Comparison of ENCODE assay signal across 9 cellular contexts in the genomic region with DNA sequence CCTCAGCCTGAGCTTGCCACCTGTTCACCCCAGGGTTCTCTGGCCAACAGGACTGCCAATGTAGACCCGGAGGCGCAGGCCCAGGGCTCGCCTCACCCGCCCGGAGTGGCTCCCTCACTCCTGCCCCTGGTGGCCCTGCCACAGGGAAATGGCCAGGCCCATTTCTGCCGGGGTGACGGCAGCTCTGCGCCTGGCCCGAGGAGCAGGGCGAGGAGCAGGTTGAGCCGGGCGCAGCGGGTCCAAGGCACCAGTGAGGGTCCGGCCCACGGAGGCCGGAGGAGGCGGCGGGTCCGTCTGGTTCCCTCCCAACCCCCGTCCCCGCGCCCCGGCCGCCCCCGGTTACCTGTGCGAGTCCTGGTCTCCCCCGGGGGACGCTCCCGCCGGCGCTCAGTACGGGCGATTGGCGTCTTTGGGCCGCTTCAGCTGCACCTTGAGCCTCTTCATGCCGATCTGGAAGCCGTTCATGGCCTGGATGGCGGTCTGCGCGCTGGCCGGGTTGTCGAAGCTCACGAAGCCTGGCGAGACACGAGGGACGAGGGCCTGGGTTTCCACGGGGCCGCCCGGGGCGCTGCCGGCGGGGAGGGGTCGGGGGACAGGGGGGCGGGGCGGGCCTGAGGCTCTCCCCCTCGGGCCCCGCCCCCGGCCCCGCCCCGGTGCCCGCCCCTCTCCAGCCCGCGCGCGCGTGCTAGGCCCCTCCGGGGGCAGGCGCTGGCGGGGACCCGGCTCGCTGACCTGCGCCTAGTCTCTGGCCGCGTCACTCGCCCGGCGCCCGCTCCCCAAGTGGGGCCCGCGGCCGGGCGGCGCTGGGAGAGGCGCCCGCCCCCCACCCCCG.
DNase-seq lines count a peak whose midpoint lies in the region; ATAC-seq and TF ChIP-seq lines count a peak whose summit lies in the region.
"Had no signal": no experiment of that assay in that cellular context is flagged by ENCODE, and none has a peak within 500 bp of the region (broad histone marks: within the 10 kb centered on the region; RNA-seq: fewer than 3 reads in every experiment).

No MANE protein-coding gene starts in this region.

- no peaks in the 10 kb centered on the region for H3K9me3 ChIP-seq in aorta (ENCODE audit: control insufficient read depth, low read length)

- TF ChIP-seq CTCF in WTC11 (IDR thresholded peaks at IDR 0.05) = no peak

- no peak overlapping the region for H3K27ac ChIP-seq in aorta (ENCODE audit: low read depth in 1 of 2, low read length in 2 of 2)

- POLR2A ChIA-PET in WTC11 (lab: Charles Lee) = no interaction called here

- peak overlapping the region; percentile 55 for H3K4me3 Mint-ChIP-seq in activated naive CD8-positive, alpha-beta T cell treated with anti-CD3 and anti-CD28 coated beads for 36 hours
- H3K4me3 Mint-ChIP-seq in activated naive CD8-positive, alpha-beta T cell treated with anti-CD3 and anti-CD28 coated beads, Interleukin-2, amount 50 U/mL, for 24 hours = no peak overlapping the region
- H3K4me3 Mint-ChIP-seq in WTC11 = peak overlapping the region; percentile 66

- no peaks in the 10 kb centered on the region for H3K36me3 ChIP-seq in aorta (ENCODE audit: control insufficient read depth in 1 of 2, insufficient read depth in 2 of 2, low read length in 1 of 2)

- H3K4me1 Mint-ChIP-seq in activated naive CD8-positive, alpha-beta T cell treated with anti-CD3 and anti-CD28 coated beads for 36 hours = peaks cover 2% of the 10 kb centered on the region
- peaks cover 8% of the 10 kb centered on the region for H3K4me1 Mint-ChIP-seq in activated naive CD8-positive, alpha-beta T cell treated with anti-CD3 and anti-CD28 coated beads, Interleukin-2, amount 50 U/mL, for 24 hours
- peaks cover 13% of the 10 kb centered on the region for H3K4me1 Mint-ChIP-seq in WTC11

- no peaks in the 10 kb centered on the region for H3K4me1 ChIP-seq in aorta (ENCODE audit: control insufficient read depth in 1 of 2, insufficient read depth in 2 of 2, low read length in 2 of 2)

- WGBS in aorta, 2 donors = 6 to 10% methylated on average over 45 to 86 of the region's 86 CpGs

- no peaks in the 10 kb centered on the region for H3K36me3 Mint-ChIP-seq in activated naive CD8-positive, alpha-beta T cell treated with anti-CD3 and anti-CD28 coated beads for 36 hours
- no peaks in the 10 kb centered on the region for H3K36me3 Mint-ChIP-seq in activated naive CD8-positive, alpha-beta T cell treated with anti-CD3 and anti-CD28 coated beads, Interleukin-2, amount 50 U/mL, for 24 hours (ENCODE audit: low read depth)
- H3K36me3 Mint-ChIP-seq in WTC11 = no peaks in the 10 kb centered on the region

- no peak for ATAC-seq in activated naive CD8-positive, alpha-beta T cell treated with anti-CD3 and anti-CD28 coated beads, Interleukin-2, amount 50 U/mL, for 24 hours
- ATAC-seq in WTC11 (peak; percentile 79), left lobe of liver (peak; percentile 66), aorta (ENCODE audit: low FRiP score) (no peak), HG02938 (IDR thresholded peaks at IDR 0.05; ENCODE audit: unreplicated experiment) (no peak)

- H3K27me3 Mint-ChIP-seq in activated naive CD8-positive, alpha-beta T cell treated with anti-CD3 and anti-CD28 coated beads for 36 hours = peaks cover 54% of the 10 kb centered on the region
- H3K27me3 Mint-ChIP-seq in activated naive CD8-positive, alpha-beta T cell treated with anti-CD3 and anti-CD28 coated beads, Interleukin-2, amount 50 U/mL, for 24 hours = peaks cover 52% of the 10 kb centered on the region
- H3K27me3 Mint-ChIP-seq in WTC11 (ENCODE audit: low read depth) = peaks cover 74% of the 10 kb centered on the region

- no peak overlapping the region for H3K27ac Mint-ChIP-seq in activated naive CD8-positive, alpha-beta T cell treated with anti-CD3 and anti-CD28 coated beads for 36 hours
- no peak overlapping the region for H3K27ac Mint-ChIP-seq in activated naive CD8-positive, alpha-beta T cell treated with anti-CD3 and anti-CD28 coated beads, Interleukin-2, amount 50 U/mL, for 24 hours
- H3K27ac Mint-ChIP-seq in WTC11 = no peak overlapping the region
- H3K27ac Mint-ChIP-seq: stimulated activated naive CD8-positive, alpha-beta T cell treated with anti-CD3 and anti-CD28 coated beads, Interleukin-15, Interleukin-2, amounts not matched to agents 100 ng/mL and 50 ng/mL, for 24 hours had no signal

- peak overlapping the region; percentile 4 to 39 for H3K4me3 ChIP-seq in aorta (ENCODE audit: low read length in 2 of 2)

- peak; percentile 14 for DNase-seq in activated naive CD8-positive, alpha-beta T cell treated with anti-CD3 and anti-CD28 coated beads for 36 hours
- DNase-seq in activated naive CD8-positive, alpha-beta T cell treated with anti-CD3 and anti-CD28 coated beads, Interleukin-2, amount 50 U/mL, for 24 hours = no peak
- DNase-seq in WTC11 (ENCODE audit: low spot score) = peak; percentile 66
- DNase-seq in left lobe of liver (ENCODE audit: low spot score) = no peak
- no peak for DNase-seq in aorta
- no peak for DNase-seq in NOMO-1 treated with DMSO at 0.1 percent for 48 hours (lab: John Stamatoyannopoulos, UW; ENCODE audit: unreplicated experiment)
- DNase-seq in Ammon's horn (ENCODE audit: low spot score) = no peak

- no peaks in the 10 kb centered on the region for H3K9me3 Mint-ChIP-seq in activated naive CD8-positive, alpha-beta T cell treated with anti-CD3 and anti-CD28 coated beads for 36 hours
- no peaks in the 10 kb centered on the region for H3K9me3 Mint-ChIP-seq in activated naive CD8-positive, alpha-beta T cell treated with anti-CD3 and anti-CD28 coated beads, Interleukin-2, amount 50 U/mL, for 24 hours
- H3K9me3 Mint-ChIP-seq in WTC11 = no peaks in the 10 kb centered on the region
- H3K9me3 Mint-ChIP-seq: stimulated activated naive CD8-positive, alpha-beta T cell treated with anti-CD3 and anti-CD28 coated beads, Interleukin-15, Interleukin-2, amounts not matched to agents 100 ng/mL and 50 ng/mL, for 24 hours had no signal

- H3K27me3 ChIP-seq in aorta (ENCODE audit: control insufficient read depth in 1 of 2, insufficient read depth in 2 of 2, low read length in 1 of 2) = no peaks in the 10 kb centered on the region

- CTCF ChIA-PET in WTC11 (lab: Charles Lee) = interaction anchor here (0.5 to 1.5 kb wide), 12 partner anchors 9 to 477 kb away, joined by 3 to 8 read pairs (median 4); no protein-coding TSS in a partner anchor

- intact Hi-C loops in aorta (cut with DNase I) = no loop called here

TF ChIP-seq in WTC11, 78 proteins besides CTCF, POLR2A, EP300 and RAD21:
- TF ChIP-seq ELF4 (CRISPR knock-in tag; IDR thresholded peaks at IDR 0.05; ENCODE audit: low read depth) (no peak), MAX (CRISPR knock-in tag; IDR thresholded peaks at IDR 0.05) (no peak), ZNF232 (CRISPR knock-in tag; IDR thresholded peaks at IDR 0.05) (no peak), TEAD1 (CRISPR knock-in tag; IDR thresholded peaks at IDR 0.05) (no peak), TEAD4 (CRISPR knock-in tag; IDR thresholded peaks at IDR 0.05) (no peak), HMGXB4 (CRISPR knock-in tag; IDR thresholded peaks at IDR 0.05) (0 out of 2 replicates have a peak, but pooled peaks have one; percentile 27), PRRX2 (CRISPR knock-in tag; IDR thresholded peaks at IDR 0.05) (no peak), ZNF263 (CRISPR knock-in tag; IDR thresholded peaks at IDR 0.05; ENCODE audit: low read depth) (no peak)

Comparison
In these comparisons a context has a peak if more than half of its experiments do, and no peak if none do; other contexts are left out.
1. DNase-seq: peak in activated naive CD8-positive, alpha-beta T cell treated with anti-CD3 and anti-CD28 coated beads for 36 hours (single experiment) and WTC11 (single experiment); none in activated naive CD8-positive, alpha-beta T cell treated with anti-CD3 and anti-CD28 coated beads, Interleukin-2, amount 50 U/mL, for 24 hours (single experiment), left lobe of liver (single experiment), aorta (0 of 2), NOMO-1 treated with DMSO at 0.1 percent for 48 hours (single experiment) and Ammon's horn (single experiment).
2. ATAC-seq: peak in WTC11 (single experiment) and left lobe of liver (single experiment); none in activated naive CD8-positive, alpha-beta T cell treated with anti-CD3 and anti-CD28 coated beads, Interleukin-2, amount 50 U/mL, for 24 hours (single experiment), aorta (single experiment) and HG02938 (single experiment).